Comparison of ENCODE assay signal across 10 cellular contexts in genomic region chr2:160293401-160293911, GRCh38.
A peak's percentile ranks its signal among the peaks of the same experiment; 100 is the strongest.
DNase-seq lines count a peak whose midpoint lies in the region; TF ChIP-seq lines count a peak whose summit lies in the region.
"Had no signal": no experiment of that assay in that cellular context is flagged by ENCODE, and none has a peak within 500 bp of the region (broad histone marks: within the 10 kb centered on the region; RNA-seq: fewer than 3 reads in every experiment).

No MANE protein-coding gene starts in this region.

- intact Hi-C loops in MCF 10A (cut with micrococcal nuclease) = no loop called here

- DNase-seq in HFF-Myc (ENCODE audit: extremely low read depth, low read depth) (peak; percentile 57), MCF 10A (ENCODE audit: unreplicated experiment) (peak; percentile 81), kidney tubule cell (ENCODE audit: low spot score) (peak; percentile 77), GOT3 (lab: John Stamatoyannopoulos, UW) (no peak), NCI-H2227 treated with DMSO at 0.1 percent for 48 hours (lab: John Stamatoyannopoulos, UW) (no peak), germinal center (ENCODE audit: low spot score) (no peak)
- DNase-seq: activated T-cell treated with anti-CD3 and anti-CD28 coated beads, Interleukin-2, amount 50 U/mL, for 1 hour; MM.1S; Peyer's patch had no signal

- peak overlapping the region; percentile 81 for H3K27ac Mint-ChIP-seq in MCF 10A (ENCODE audit: low read depth, unreplicated experiment)

- H3K4me1 ChIP-seq in subcutaneous abdominal adipose tissue (ENCODE audit: control insufficient read depth in 5 of 5, insufficient read depth in 5 of 5, low read length in 5 of 5) = peaks cover 3 to 46% (median 35%) of the 10 kb centered on the region in 5 donors

- peaks cover 8 to 25% (median 21%) of the 10 kb centered on the region in 5 donors for H3K36me3 ChIP-seq in subcutaneous abdominal adipose tissue (ENCODE audit: control insufficient read depth in 5 of 5, insufficient read depth in 5 of 5, low read length in 5 of 5)

- peak overlapping the region in 1 of 5 donors; percentile 4 for H3K9ac ChIP-seq in subcutaneous abdominal adipose tissue (ENCODE audit: low read length in 5 of 5)

- peak overlapping the region; percentile 29 for H3K4me3 Mint-ChIP-seq in MCF 10A (ENCODE audit: unreplicated experiment)

- TF ChIP-seq CTCF in HFF-Myc (IDR thresholded peaks at IDR 0.05; ENCODE audit: low read depth, low read length, missing control alignments) (no peak), MCF 10A (IDR thresholded peaks at IDR 0.05; ENCODE audit: unreplicated experiment) (no peak)

- POLR2A ChIA-PET in MCF 10A (lab: Yijun Ruan, JAX) = interaction anchor here (0.9 to 1.7 kb wide), 10 partner anchors 9 to 737 kb away, joined by 3 to 7 read pairs (median 4); no protein-coding TSS in a partner anchor

- H3K36me3 Mint-ChIP-seq in MCF 10A (ENCODE audit: insufficient read depth, unreplicated experiment) = peaks cover 42% of the 10 kb centered on the region

- no peaks in the 10 kb centered on the region for H3K27me3 Mint-ChIP-seq in MCF 10A (ENCODE audit: insufficient read depth, unreplicated experiment)

- no peaks in the 10 kb centered on the region for H3K9me3 ChIP-seq in subcutaneous abdominal adipose tissue (ENCODE audit: control insufficient read depth in 5 of 5, low read length in 5 of 5)
- H3K9me3 ChIP-seq: Peyer's patch had no signal

- no peaks in the 10 kb centered on the region for H3K9me3 Mint-ChIP-seq in MCF 10A (ENCODE audit: unreplicated experiment)

- H3K27me3 ChIP-seq in subcutaneous abdominal adipose tissue (ENCODE audit: control insufficient read depth in 5 of 5, insufficient read depth in 4 of 5, low read length in 5 of 5) = no peaks in the 10 kb centered on the region
- H3K27me3 ChIP-seq: Peyer's patch had no signal

- peaks cover 50% of the 10 kb centered on the region for H3K4me1 Mint-ChIP-seq in MCF 10A (ENCODE audit: insufficient read depth, unreplicated experiment)

- no TSS peak for BruUV-seq in MCF 10A (replicated peaks; lab: Mats Ljungman, UMichigan)

- H3K4me3 ChIP-seq in HFF-Myc (replicated peaks; ENCODE audit: low read depth, low read length) (no peak overlapping the region), subcutaneous abdominal adipose tissue (ENCODE audit: low read depth in 1 of 5, low read length in 5 of 5) (no peak overlapping the region)
- H3K4me3 ChIP-seq: Peyer's patch had no signal

- CTCF ChIA-PET in MCF 10A (lab: Yijun Ruan, JAX) = interaction anchor here (0.6 to 2.2 kb wide), 9 partner anchors 10 to 769 kb away, joined by 3 to 6 read pairs (median 3); no protein-coding TSS in a partner anchor

- H3K27ac ChIP-seq in subcutaneous abdominal adipose tissue (ENCODE audit: low read depth, low read length) = peak overlapping the region; percentile 76

Comparison
In these comparisons a context has a peak if more than half of its experiments do, and no peak if none do; other contexts are left out.
1. DNase-seq: peak in HFF-Myc (single experiment), MCF 10A (single experiment) and kidney tubule cell (single experiment); none in GOT3 (single experiment), NCI-H2227 treated with DMSO at 0.1 percent for 48 hours (single experiment) and germinal center (single experiment).